ENCODE assay signal across 8 cellular contexts in the genomic region with DNA sequence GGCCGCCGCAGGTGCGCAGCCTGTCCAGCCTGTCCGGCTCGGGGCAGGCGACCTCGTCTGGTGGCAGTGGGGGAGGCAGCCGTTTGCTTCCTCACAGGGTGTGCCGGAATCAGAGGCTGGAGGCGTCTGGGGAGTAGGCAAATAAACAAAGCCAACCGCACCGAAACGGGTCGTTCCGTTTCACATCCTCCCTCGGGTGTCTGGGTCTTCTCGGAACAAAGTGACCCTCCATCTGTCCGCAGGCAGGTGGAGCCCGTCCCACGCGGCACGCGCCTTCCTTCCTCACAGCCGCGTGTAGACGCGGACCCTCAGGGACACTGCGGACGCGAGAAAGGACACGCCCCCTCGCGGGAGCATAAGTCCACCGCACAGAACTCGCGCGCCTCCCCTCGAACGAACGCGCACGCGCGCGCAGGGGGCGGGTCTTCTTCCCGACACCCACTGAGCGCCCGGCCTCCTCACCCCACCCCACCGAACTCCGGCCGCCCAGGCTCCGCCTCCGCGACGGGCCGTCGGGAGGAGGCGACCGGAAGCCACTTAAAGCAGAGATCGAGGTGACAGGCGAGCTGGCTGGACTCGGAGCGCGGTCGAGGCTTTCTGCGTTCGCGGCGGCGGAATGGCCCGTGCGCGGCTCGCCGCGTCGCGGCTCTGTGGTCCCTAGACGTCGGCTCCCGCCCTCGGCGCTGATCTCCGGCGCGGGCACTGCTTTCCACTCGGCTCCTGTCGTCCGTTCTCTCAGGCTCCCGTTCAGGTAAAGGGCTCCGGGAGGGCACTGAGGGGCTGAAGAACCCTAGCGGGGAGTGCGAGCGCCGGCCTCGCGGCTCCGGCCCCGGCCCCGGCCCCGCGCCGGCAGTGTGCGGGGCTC. TPM values are rescaled to one million over a fixed set of nuclear protein-coding genes. Genes with fewer than 3 reads are reported as not detected.
A peak's percentile ranks its signal among the peaks of the same experiment; 100 is the strongest.
DNase-seq lines count a peak whose midpoint lies in the region; ATAC-seq, FAIRE-seq and TF ChIP-seq lines count a peak whose summit lies in the region.

A gene with protein sequence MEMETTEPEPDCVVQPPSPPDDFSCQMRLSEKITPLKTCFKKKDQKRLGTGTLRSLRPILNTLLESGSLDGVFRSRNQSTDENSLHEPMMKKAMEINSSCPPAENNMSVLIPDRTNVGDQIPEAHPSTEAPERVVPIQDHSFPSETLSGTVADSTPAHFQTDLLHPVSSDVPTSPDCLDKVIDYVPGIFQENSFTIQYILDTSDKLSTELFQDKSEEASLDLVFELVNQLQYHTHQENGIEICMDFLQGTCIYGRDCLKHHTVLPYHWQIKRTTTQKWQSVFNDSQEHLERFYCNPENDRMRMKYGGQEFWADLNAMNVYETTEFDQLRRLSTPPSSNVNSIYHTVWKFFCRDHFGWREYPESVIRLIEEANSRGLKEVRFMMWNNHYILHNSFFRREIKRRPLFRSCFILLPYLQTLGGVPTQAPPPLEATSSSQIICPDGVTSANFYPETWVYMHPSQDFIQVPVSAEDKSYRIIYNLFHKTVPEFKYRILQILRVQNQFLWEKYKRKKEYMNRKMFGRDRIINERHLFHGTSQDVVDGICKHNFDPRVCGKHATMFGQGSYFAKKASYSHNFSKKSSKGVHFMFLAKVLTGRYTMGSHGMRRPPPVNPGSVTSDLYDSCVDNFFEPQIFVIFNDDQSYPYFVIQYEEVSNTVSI (plus strand): TSS at position 545 of the 865 bp plus-strand sequence. CDS start 3,108 bp downstream, outside the sequence.

- peak within 1 kb of the TSS; percentile 92 for H3K4me3 ChIP-seq in BJ (ENCODE audit: low read depth, low read length)

- TF ChIP-seq CTCF in BJ (IDR thresholded peaks at IDR 0.05; ENCODE audit: insufficient read depth, low read depth, low read length): peak; percentile 70

- H3K27me3 ChIP-seq in BJ (ENCODE audit: control insufficient read depth, insufficient read depth, low read length): no peaks in the 10 kb centered on the region

- H3K27ac ChIP-seq in cingulate gyrus (ENCODE audit: low read depth, low read length): peak within 1 kb of the TSS; percentile 89

- FAIRE-seq in GM19239 (lab: Jason Lieb, UNC): peak; percentile 97

- peaks cover 2% of the 10 kb centered on the region; the same call in 1 of the 2 replicates for H3K36me3 ChIP-seq in BJ (ENCODE audit: control insufficient read depth, insufficient read depth, low read length)

- CTCF ChIA-PET in BJ (lab: Yijun Ruan, JAX): interaction anchor here (0.6 to 7.3 kb wide), 41 partner anchors 8 to 522 kb away, joined by 3 to 54 read pairs (median 4); a partner anchor contains a TSS

- POLR2A ChIA-PET in BJ (lab: Charles Lee): interaction anchor here (0.6 to 0.7 kb wide), 2 partner anchors 48 to 146 kb away, joined by 3 read pairs; no protein-coding TSS in a partner anchor

- DNase-seq in BJ (ENCODE audit: low read depth): peak; percentile 86
- DNase-seq in GM19239 (ENCODE audit: insufficient read length, low spot score): peak; percentile 67
- DNase-seq in NCI-H524 (lab: John Stamatoyannopoulos, UW): peak; percentile 98 to 99
- peak; percentile 97 to 99 for DNase-seq in activated CD4-positive, alpha-beta T cell treated with anti-CD3 and anti-CD28 coated beads for 4 hours
- DNase-seq in kidney tubule cell (ENCODE audit: low spot score): peak; percentile 98
- peak; percentile 94 to 98 (median 96) for DNase-seq in stimulated activated CD4-positive, alpha-beta T cell treated with anti-CD3 and anti-CD28 coated beads, Interleukin-1b, Interleukin-23, amount 100 ng/mL, for 24 hours (ENCODE audit: low read depth in 4 of 4, low spot score in 1 of 4)

- ATAC-seq in HG03457 (IDR thresholded peaks at IDR 0.05; ENCODE audit: unreplicated experiment): peak; percentile 85

RNA-seq across cellular contexts. Expression of the gene that starts here (rescaled TPM):
- 23.0 and 30.9 TPM in 2 replicates for polyA plus RNA-seq in BJ (2011; rRNA removed)
- 30.2 and 37.6 TPM in 2 replicates for polyA minus RNA-seq in BJ (2011; rRNA and poly(A)+ RNA removed)

Comparison
In these comparisons a context has a peak if more than half of its experiments do, and no peak if none do; other contexts are left out.
1. Peak in every context shown above with its lines: DNase-seq, ATAC-seq, H3K4me3 ChIP-seq and H3K27ac ChIP-seq.